In genomic region chr6:119610265-119610664, GRCh38 we compare ENCODE assay signal across 23 cellular contexts.
"Had no signal": no experiment of that assay in that cellular context is flagged by ENCODE, and none has a peak within 500 bp of the region (broad histone marks: within the 10 kb centered on the region; RNA-seq: fewer than 3 reads in every experiment).

No MANE protein-coding gene starts in this region.

- DNase-seq: activated CD4-positive, alpha-beta T cell treated with anti-CD3 and anti-CD28 coated beads, Interleukin-2, amount 10 ng/mL, durations not matched to agents 7 days and 5 days; activated CD4-positive, CD25-positive, alpha-beta regulatory T cell treated with anti-CD3 and anti-CD28 coated beads, Interleukin-2, amount 50 U/mL, for 72 hours; activated CD8-positive, alpha-beta memory T cell treated with anti-CD3 and anti-CD28 coated beads, Interleukin-2, amount 10 ng/mL, durations not matched to agents 7 days and 5 days; activated CD8-positive, alpha-beta T cell treated with anti-CD3 and anti-CD28 coated beads for 36 hours; activated gamma-delta T cell; activated naive CD4-positive, alpha-beta T cell treated with anti-CD3 and anti-CD28 coated beads, Interleukin-2, amount 50 U/mL, for 16 hours; activated naive CD8-positive, alpha-beta T cell treated with anti-CD3 and anti-CD28 coated beads, Interleukin-2, amount 50 U/mL, for 24 hours; cortex of kidney; heart right ventricle; kidney; lower lobe of right lung; naive B cell; occipital lobe; posterior cingulate gyrus; small intestine; stimulated activated CD4-positive, alpha-beta T cell treated with anti-CD3 and anti-CD28 coated beads, Interleukin-15, amount 100 ng/mL, for 24 hours; stimulated activated CD8-positive, alpha-beta memory T cell treated with anti-CD3 and anti-CD28 coated beads, Interleukin-4, amount 100 ng/mL, for 48 hours; stimulated activated naive B cell treated with anti-CD40 and anti-IgM and Interleukin-4, amounts not matched to agents 10 μg/mL and 1 μg/mL and 100 μg/mL, for 72 hours had no signal

- H3K27me3 ChIP-seq: heart right ventricle, vagina had no signal

- H3K4me1 ChIP-seq: heart right ventricle, lower lobe of right lung, vagina had no signal

- H3K9me3 ChIP-seq: heart right ventricle, lower lobe of right lung, thoracic aorta, vagina had no signal

- H3K27ac ChIP-seq: heart right ventricle, lower lobe of right lung, thoracic aorta, vagina, VCaP had no signal

- FAIRE-seq: kidney, small intestine had no signal

- H3K36me3 ChIP-seq: heart right ventricle, lower lobe of right lung, thoracic aorta, vagina had no signal

- ATAC-seq: activated CD8-positive, alpha-beta memory T cell treated with anti-CD3 and anti-CD28 coated beads, Interleukin-2, amount 10 ng/mL, durations not matched to agents 7 days and 5 days; activated CD8-positive, alpha-beta T cell treated with anti-CD3 and anti-CD28 coated beads for 36 hours; activated naive CD8-positive, alpha-beta T cell treated with anti-CD3 and anti-CD28 coated beads, Interleukin-2, amount 50 U/mL, for 24 hours; heart right ventricle; left lobe of liver; lower lobe of right lung; sciatic nerve; stimulated activated naive B cell treated with anti-CD40 and anti-IgM and Interleukin-4, amounts not matched to agents 10 μg/mL and 1 μg/mL and 100 μg/mL, for 72 hours had no signal

- H3K4me3 ChIP-seq: heart right ventricle, lower lobe of right lung, thoracic aorta, vagina had no signal
